14 cellular contexts compared by ENCODE assay signal in the genomic region with DNA sequence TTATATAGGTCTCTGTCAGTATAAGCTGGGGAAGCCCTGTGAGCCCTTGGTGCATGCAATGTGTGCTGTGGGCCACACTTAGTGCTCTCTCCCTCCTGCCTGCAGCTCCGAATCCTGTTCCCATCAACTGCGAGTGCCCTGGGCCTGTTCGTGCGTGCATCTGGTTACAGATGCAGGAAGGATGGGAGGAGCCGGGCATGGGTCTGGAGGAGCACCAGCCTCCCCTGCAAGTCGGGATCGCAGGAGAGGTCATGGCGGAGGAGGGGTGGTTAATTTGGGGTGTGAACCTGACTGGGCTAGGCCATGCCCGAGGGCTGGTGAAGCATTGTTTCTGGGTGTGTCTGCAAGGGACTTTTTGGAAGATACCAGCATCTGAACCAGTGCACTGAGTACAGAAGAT.
DNase-seq lines count a peak whose midpoint lies in the region; ATAC-seq, FAIRE-seq and TF ChIP-seq lines count a peak whose summit lies in the region.
"Had no signal": no experiment of that assay in that cellular context is flagged by ENCODE, and none has a peak within 500 bp of the region (broad histone marks: within the 10 kb centered on the region; RNA-seq: fewer than 3 reads in every experiment).

No MANE protein-coding gene starts in this region.

- H3K27me3 Mint-ChIP-seq in chondrocyte (ENCODE audit: low read depth): peaks cover under 1% of the 10 kb centered on the region
- H3K27me3 Mint-ChIP-seq in activated T-cell treated with anti-CD3 and anti-CD28 coated beads, Interleukin-2, amount 50 U/mL, for 4 hours (ENCODE audit: low read depth): no peaks in the 10 kb centered on the region
- H3K27me3 Mint-ChIP-seq: B cell had no signal

- H3K9me3 ChIP-seq in kidney (ENCODE audit: control insufficient read depth in 1 of 2, low read length in 2 of 2) (no peaks in the 10 kb centered on the region), suprapubic skin (no peaks in the 10 kb centered on the region)
- H3K9me3 ChIP-seq: BLaER1 treated with 17β-estradiol and CSF1 and Interleukin-3, amounts not matched to agents 10 nM and 100 nM had no signal

- H3K27ac ChIP-seq in RWPE1 (peak overlapping the region; percentile 14; the same call in 1 of the 2 replicates), kidney (ENCODE audit: low read depth in 2 of 2, low read length in 2 of 2) (no peak overlapping the region), suprapubic skin (peak overlapping the region; percentile 26)
- H3K27ac ChIP-seq: BLaER1 treated with 17β-estradiol and CSF1 and Interleukin-3, amounts not matched to agents 10 nM and 100 nM had no signal

- ATAC-seq in HG02973 (IDR thresholded peaks at IDR 0.05; ENCODE audit: unreplicated experiment): no peak
- no peak for ATAC-seq in activated T-cell treated with anti-CD3 and anti-CD28 coated beads, Interleukin-2, amount 50 U/mL, for 4 hours
- ATAC-seq: CD8-positive, alpha-beta T cell had no signal

- no peaks in the 10 kb centered on the region for H3K36me3 Mint-ChIP-seq in chondrocyte (ENCODE audit: low read depth)
- H3K36me3 Mint-ChIP-seq in activated T-cell treated with anti-CD3 and anti-CD28 coated beads, Interleukin-2, amount 50 U/mL, for 4 hours (ENCODE audit: insufficient read depth): no peaks in the 10 kb centered on the region
- H3K36me3 Mint-ChIP-seq: CD8-positive, alpha-beta T cell had no signal

- FAIRE-seq in kidney (lab: Jason Lieb, UNC): no peak
- FAIRE-seq: H1 had no signal

- no peak for TF ChIP-seq EP300 in suprapubic skin (IDR thresholded peaks at IDR 0.05)

- POLR2A ChIA-PET in RWPE1 (lab: Yijun Ruan, JAX; ENCODE audit: low non-redundant PET): no interaction called here

- H3K36me3 ChIP-seq in kidney (ENCODE audit: control insufficient read depth in 1 of 2, insufficient read depth in 2 of 2, low read length in 2 of 2) (no peaks in the 10 kb centered on the region), suprapubic skin (no peaks in the 10 kb centered on the region)
- H3K36me3 ChIP-seq: BLaER1 treated with 17β-estradiol and CSF1 and Interleukin-3, amounts not matched to agents 10 nM and 100 nM had no signal

- H3K4me3 Mint-ChIP-seq in chondrocyte (ENCODE audit: unreplicated experiment): no peak overlapping the region
- no peak overlapping the region for H3K4me3 Mint-ChIP-seq in activated T-cell treated with anti-CD3 and anti-CD28 coated beads, Interleukin-2, amount 50 U/mL, for 4 hours
- H3K4me3 Mint-ChIP-seq: B cell; CD8-positive, alpha-beta T cell; H9 had no signal

- peak; percentile 54 for DNase-seq in RWPE1 (ENCODE audit: low spot score)
- DNase-seq in chondrocyte (ENCODE audit: low spot score): peak; percentile 72
- DNase-seq in kidney: peak; percentile 56
- peak in 1 of 2 donors; percentile 58 for DNase-seq in suprapubic skin (ENCODE audit: low spot score in 2 of 2)
- no peak for DNase-seq in activated T-cell treated with anti-CD3 and anti-CD28 coated beads, Interleukin-2, amount 50 U/mL, for 4 hours
- DNase-seq: Calu3; CD8-positive, alpha-beta T cell; DMS79 treated with DMSO at 0.1 percent for 48 hours; GF-D8; H9 had no signal

- TF ChIP-seq CTCF in RWPE1 (conservative IDR thresholded peaks at IDR 0.05; ENCODE audit: low read depth) (no peak), chondrocyte (IDR thresholded peaks at IDR 0.05) (no peak), kidney (IDR thresholded peaks at IDR 0.05; ENCODE audit: borderline replicate concordance, extremely low read depth, insufficient read depth) (no peak), suprapubic skin (IDR thresholded peaks at IDR 0.05) (no peak)

- TF ChIP-seq POLR2A in suprapubic skin (IDR thresholded peaks at IDR 0.05): no peak

- no peaks in the 10 kb centered on the region for H3K4me1 Mint-ChIP-seq in chondrocyte (ENCODE audit: low read depth)
- H3K4me1 Mint-ChIP-seq in activated T-cell treated with anti-CD3 and anti-CD28 coated beads, Interleukin-2, amount 50 U/mL, for 4 hours (ENCODE audit: low read depth): no peaks in the 10 kb centered on the region
- H3K4me1 Mint-ChIP-seq: B cell, H9 had no signal

- CTCF ChIA-PET in RWPE1 (lab: Yijun Ruan, JAX): interaction anchor here (0.6 to 0.7 kb wide), 2 partner anchors 8 to 209 kb away, joined by 3 read pairs; no protein-coding TSS in a partner anchor

- WGBS in suprapubic skin: 57% methylated on average over 8 of the region's 9 CpGs

- H3K4me1 ChIP-seq in kidney (ENCODE audit: control insufficient read depth in 1 of 2, insufficient read depth in 1 of 2, low read depth in 1 of 2, low read length in 2 of 2): no peaks in the 10 kb centered on the region
- H3K4me1 ChIP-seq in suprapubic skin: peaks cover 17% of the 10 kb centered on the region

- H3K27ac Mint-ChIP-seq in chondrocyte (ENCODE audit: unreplicated experiment): no peak overlapping the region
- H3K27ac Mint-ChIP-seq: B cell; CD8-positive, alpha-beta T cell; H9 had no signal

- no peak overlapping the region for H3K9ac ChIP-seq in kidney (ENCODE audit: low read length in 2 of 2)
- H3K9ac ChIP-seq: BLaER1 treated with 17β-estradiol and CSF1 and Interleukin-3, amounts not matched to agents 10 nM and 100 nM had no signal

- intact Hi-C loops in kidney (cut with DNase I): no loop called here

- H3K4me3 ChIP-seq in kidney (ENCODE audit: low read length in 2 of 2): no peak overlapping the region
- no peak overlapping the region for H3K4me3 ChIP-seq in suprapubic skin
- H3K4me3 ChIP-seq: BLaER1 treated with 17β-estradiol and CSF1 and Interleukin-3, amounts not matched to agents 10 nM and 100 nM had no signal

- H3K27me3 ChIP-seq in suprapubic skin: no peaks in the 10 kb centered on the region
- H3K27me3 ChIP-seq: BLaER1 treated with 17β-estradiol and CSF1 and Interleukin-3, amounts not matched to agents 10 nM and 100 nM had no signal

- no peaks in the 10 kb centered on the region for H3K9me3 Mint-ChIP-seq in chondrocyte (ENCODE audit: low read depth)
- H3K9me3 Mint-ChIP-seq in activated T-cell treated with anti-CD3 and anti-CD28 coated beads, Interleukin-2, amount 50 U/mL, for 4 hours: no peaks in the 10 kb centered on the region
- H3K9me3 Mint-ChIP-seq: CD8-positive, alpha-beta T cell; H9 had no signal

Comparison
In these comparisons a context has a peak if more than half of its experiments do, and no peak if none do; other contexts are left out.
1. H3K27ac ChIP-seq: peak in RWPE1 (single experiment) and suprapubic skin (single experiment); none in kidney (0 of 2).